ENCODE assay signal across 11 cellular contexts in genomic region chr1:9244501-9245229, GRCh38. TPM values are rescaled to one million over a fixed set of nuclear protein-coding genes. Genes with fewer than 3 reads are reported as not detected.
DNase-seq lines count a peak whose midpoint lies in the region; ATAC-seq and TF ChIP-seq lines count a peak whose summit lies in the region.
"Had no signal": no experiment of that assay in that cellular context is flagged by ENCODE, and none has a peak within 500 bp of the region (broad histone marks: within the 10 kb centered on the region; RNA-seq: fewer than 3 reads in every experiment).

No MANE protein-coding gene starts in this region.

- TF ChIP-seq CTCF in stomach (IDR thresholded peaks at IDR 0.05), result no peak

- TF ChIP-seq EP300 in stomach (IDR thresholded peaks at IDR 0.05), result no peak

- intact Hi-C loops in left colon (cut with DNase I, micrococcal nuclease) (no loop called here), stomach (cut with DNase I; ENCODE audit: low total_unique reads) (no loop called here)

- H3K4me1 ChIP-seq in stomach, result peaks cover 75 to 100% (median 95%) of the 10 kb centered on the region in 4 donors

- peak overlapping the region; percentile 61 for H3K27ac Mint-ChIP-seq in activated naive CD8-positive, alpha-beta T cell
- no peak overlapping the region for H3K27ac Mint-ChIP-seq in activated naive CD8-positive, alpha-beta T cell treated with anti-CD3 and anti-CD28 coated beads, Interleukin-2, amount 50 U/mL, for 24 hours
- H3K27ac Mint-ChIP-seq: nephron had no signal

- H3K4me1 Mint-ChIP-seq in activated naive CD8-positive, alpha-beta T cell (ENCODE audit: low read depth), result peaks cover 34% of the 10 kb centered on the region
- H3K4me1 Mint-ChIP-seq in activated naive CD8-positive, alpha-beta T cell treated with anti-CD3 and anti-CD28 coated beads, Interleukin-2, amount 50 U/mL, for 24 hours, result peaks cover 25% of the 10 kb centered on the region

- no peak for ATAC-seq in activated naive CD8-positive, alpha-beta T cell treated with anti-CD3 and anti-CD28 coated beads, Interleukin-2, amount 50 U/mL, for 24 hours
- peak; percentile 89 for ATAC-seq in left colon

- H3K36me3 ChIP-seq in stomach, result peaks cover 10 to 40% (median 37%) of the 10 kb centered on the region in 4 donors

- H3K27me3 ChIP-seq in stomach, result no peaks in the 10 kb centered on the region

- WGBS in stomach, 5 donors, result 34 to 54% (median 44%) methylated on average over 8 to 9 of the region's 9 CpGs

- TF ChIP-seq POLR2A in stomach (IDR thresholded peaks at IDR 0.05), result no peak

- no peak for DNase-seq in activated naive CD8-positive, alpha-beta T cell treated with anti-CD3 and anti-CD28 coated beads, Interleukin-2, amount 50 U/mL, for 24 hours
- DNase-seq in UCSD-AML1 (lab: John Stamatoyannopoulos, UW; ENCODE audit: unreplicated experiment) (peak; percentile 40), left colon (peak; percentile 57 to 76), stomach (peak; percentile 82), midbrain (lab: John Stamatoyannopoulos, UW) (no peak), DMS153 (lab: John Stamatoyannopoulos, UW) (no peak), NCI-H146 (lab: John Stamatoyannopoulos, UW) (no peak)
- DNase-seq: SHP77 had no signal

- peak overlapping the region; percentile 71 to 98 (median 96) for H3K27ac ChIP-seq in stomach

- no peaks in the 10 kb centered on the region for H3K9me3 ChIP-seq in stomach

- H3K4me3 Mint-ChIP-seq in activated naive CD8-positive, alpha-beta T cell, result no peak overlapping the region
- H3K4me3 Mint-ChIP-seq in activated naive CD8-positive, alpha-beta T cell treated with anti-CD3 and anti-CD28 coated beads, Interleukin-2, amount 50 U/mL, for 24 hours, result no peak overlapping the region
- H3K4me3 Mint-ChIP-seq: central memory CD8-positive, alpha-beta T cell; nephron had no signal

- no peaks in the 10 kb centered on the region for H3K27me3 Mint-ChIP-seq in activated naive CD8-positive, alpha-beta T cell
- H3K27me3 Mint-ChIP-seq in activated naive CD8-positive, alpha-beta T cell treated with anti-CD3 and anti-CD28 coated beads, Interleukin-2, amount 50 U/mL, for 24 hours, result no peaks in the 10 kb centered on the region
- H3K27me3 Mint-ChIP-seq: central memory CD8-positive, alpha-beta T cell had no signal

- H3K9me3 Mint-ChIP-seq in activated naive CD8-positive, alpha-beta T cell (ENCODE audit: low read depth), result no peaks in the 10 kb centered on the region
- no peaks in the 10 kb centered on the region for H3K9me3 Mint-ChIP-seq in activated naive CD8-positive, alpha-beta T cell treated with anti-CD3 and anti-CD28 coated beads, Interleukin-2, amount 50 U/mL, for 24 hours
- H3K9me3 Mint-ChIP-seq: central memory CD8-positive, alpha-beta T cell; nephron had no signal

- H3K36me3 Mint-ChIP-seq in activated naive CD8-positive, alpha-beta T cell, result no peaks in the 10 kb centered on the region
- H3K36me3 Mint-ChIP-seq in activated naive CD8-positive, alpha-beta T cell treated with anti-CD3 and anti-CD28 coated beads, Interleukin-2, amount 50 U/mL, for 24 hours (ENCODE audit: low read depth), result peaks cover 2% of the 10 kb centered on the region

- peak overlapping the region in 1 of 4 donors; percentile 29 for H3K4me3 ChIP-seq in stomach

RNA-seq across cellular contexts. Expression of gene H6PD, which starts 10.1 kb away (rescaled TPM):
- total RNA-seq in left colon (10 to 100 TPM; 33.4 to 34.9 TPM), stomach (10 to 100 TPM; 17.9 to 54.3 (median 34.9) TPM)
- 1 to 10 TPM; 3.2 to 9.2 (median 7.5) TPM for polyA plus RNA-seq in stomach

RNA-seq across cellular contexts. Expression of gene SPSB1, which starts 48.0 kb away (rescaled TPM):
- total RNA-seq in left colon (10 to 100 TPM; 30.3 to 56.4 TPM), stomach (10 to 100 TPM in 4 of 5 donors, 1 to 10 TPM in 1; 2.3 to 28.7 (median 15.1) TPM)
- 10 to 100 TPM in 2 of 3 donors, 1 to 10 TPM in 1; 9.4 to 26.3 (median 14.7) TPM for polyA plus RNA-seq in stomach

Comparison
In these comparisons a context has a peak if more than half of its experiments do, and no peak if none do; other contexts are left out.
1. DNase-seq: peak in UCSD-AML1 (single experiment), left colon (2 of 2) and stomach (single experiment); none in activated naive CD8-positive, alpha-beta T cell treated with anti-CD3 and anti-CD28 coated beads, Interleukin-2, amount 50 U/mL, for 24 hours (single experiment), midbrain (single experiment), DMS153 (single experiment) and NCI-H146 (single experiment).